ENCODE assay signal across 9 cellular contexts in the genomic region with DNA sequence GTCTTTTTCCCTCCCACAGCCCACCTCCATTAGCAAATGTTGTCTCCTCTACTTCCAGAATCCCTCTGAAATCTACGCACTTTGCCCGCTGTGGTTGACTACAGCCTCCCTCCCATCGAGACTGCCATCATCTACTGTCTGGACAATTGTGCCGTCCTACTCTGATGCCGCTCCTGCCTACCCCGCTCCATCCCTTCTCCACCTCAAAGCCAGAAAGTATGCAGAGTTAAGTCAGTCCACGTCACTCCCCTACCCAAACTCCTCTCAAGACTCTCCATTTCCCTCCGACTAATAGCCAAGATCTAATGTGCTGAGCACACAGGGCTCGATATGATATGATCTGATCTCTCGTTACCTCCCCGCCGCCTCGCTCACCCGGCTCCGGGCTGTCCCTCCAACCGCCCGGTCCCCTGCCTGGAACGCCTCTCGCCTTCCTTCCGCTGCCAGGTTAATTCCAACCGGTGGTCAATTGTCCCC. TPM values are rescaled to one million over a fixed set of nuclear protein-coding genes. Genes with fewer than 3 reads are reported as not detected.
A peak's percentile ranks its signal among the peaks of the same experiment; 100 is the strongest.
DNase-seq lines count a peak whose midpoint lies in the region; TF ChIP-seq lines count a peak whose summit lies in the region.
"Had no signal": no experiment of that assay in that cellular context is flagged by ENCODE, and none has a peak within 500 bp of the region (broad histone marks: within the 10 kb centered on the region; RNA-seq: fewer than 3 reads in every experiment).

No MANE protein-coding gene starts in this region.

- POLR2A ChIA-PET in activated CD4-positive, alpha-beta T cell treated with anti-CD3 and anti-CD28 coated beads, Interleukin-2, amount 10 ng/mL, durations not matched to agents 7 days and 5 days (lab: Charles Lee) = no interaction called here

- no peak for DNase-seq in activated CD4-positive, alpha-beta T cell treated with anti-CD3 and anti-CD28 coated beads, Interleukin-2, amount 10 ng/mL, durations not matched to agents 7 days and 5 days
- no peak for DNase-seq in activated CD4-positive, alpha-beta T cell treated with anti-CD3 and anti-CD28 coated beads for 4 hours
- DNase-seq in NT2/D1 (ENCODE audit: low read depth, low spot score) = no peak
- no peak for DNase-seq in NCI-H526 treated with DMSO at 0.1 percent for 48 hours (lab: John Stamatoyannopoulos, UW)
- no peak for DNase-seq in NOMO-1 (lab: John Stamatoyannopoulos, UW; ENCODE audit: unreplicated experiment in 2 of 2)
- no peak for DNase-seq in NCI-H774 (lab: John Stamatoyannopoulos, UW)

- H3K27me3 ChIP-seq in NT2/D1 (ENCODE audit: insufficient read depth, insufficient read length) (no peaks in the 10 kb centered on the region), ectodermal cell (ENCODE audit: control insufficient read depth, insufficient read depth, low read length, poor library complexity, severe bottlenecking) (no peaks in the 10 kb centered on the region)

- peak overlapping the region; percentile 93 for H3K9ac ChIP-seq in NT2/D1 (ENCODE audit: insufficient read length, low read depth)

- peak overlapping the region; percentile 80 for H3K4me3 Mint-ChIP-seq in activated CD4-positive, alpha-beta T cell treated with anti-CD3 and anti-CD28 coated beads, Interleukin-2, amount 10 ng/mL, durations not matched to agents 7 days and 5 days
- peak overlapping the region; percentile 91 to 98 (median 95) for H3K4me3 Mint-ChIP-seq in nephron

- no peaks in the 10 kb centered on the region for H3K27me3 Mint-ChIP-seq in activated CD4-positive, alpha-beta T cell treated with anti-CD3 and anti-CD28 coated beads, Interleukin-2, amount 10 ng/mL, durations not matched to agents 7 days and 5 days
- no peaks in the 10 kb centered on the region for H3K27me3 Mint-ChIP-seq in nephron (ENCODE audit: low read depth)

- peak overlapping the region; percentile 88 for H3K27ac Mint-ChIP-seq in activated CD4-positive, alpha-beta T cell treated with anti-CD3 and anti-CD28 coated beads, Interleukin-2, amount 10 ng/mL, durations not matched to agents 7 days and 5 days
- H3K27ac Mint-ChIP-seq in nephron = peak overlapping the region; percentile 98 to 99 (median 99)

- CTCF ChIA-PET in activated CD4-positive, alpha-beta T cell treated with anti-CD3 and anti-CD28 coated beads, Interleukin-2, amount 10 ng/mL, durations not matched to agents 7 days and 5 days (lab: Charles Lee) = no interaction called here

- H3K4me1 ChIP-seq in NT2/D1 (ENCODE audit: insufficient read depth, insufficient read length) (peaks cover 4% of the 10 kb centered on the region), ectodermal cell (ENCODE audit: control insufficient read depth, insufficient read depth, low read length) (peaks cover 4% of the 10 kb centered on the region)

- TF ChIP-seq CTCF in nephron (IDR thresholded peaks at IDR 0.05; ENCODE audit: unreplicated experiment in 3 of 3) = no peak

- peaks cover 5% of the 10 kb centered on the region for H3K36me3 Mint-ChIP-seq in activated CD4-positive, alpha-beta T cell treated with anti-CD3 and anti-CD28 coated beads, Interleukin-2, amount 10 ng/mL, durations not matched to agents 7 days and 5 days (ENCODE audit: low read depth)
- H3K36me3 Mint-ChIP-seq in nephron (ENCODE audit: low read depth) = peaks cover 11% of the 10 kb centered on the region

- H3K4me1 Mint-ChIP-seq in activated CD4-positive, alpha-beta T cell treated with anti-CD3 and anti-CD28 coated beads, Interleukin-2, amount 10 ng/mL, durations not matched to agents 7 days and 5 days = peaks cover 25% of the 10 kb centered on the region
- peaks cover 21% of the 10 kb centered on the region for H3K4me1 Mint-ChIP-seq in nephron

- H3K27ac ChIP-seq in ectodermal cell (ENCODE audit: insufficient read depth, low read depth, low read length, poor library complexity, severe bottlenecking) = no peak overlapping the region

- 2% methylated on average over 21 of the region's 21 CpGs for WGBS in ectodermal cell, 2 experiments

- H3K4me3 ChIP-seq in NT2/D1 (ENCODE audit: insufficient read length, low read depth) (peak overlapping the region; percentile 94), ectodermal cell (ENCODE audit: insufficient read depth, low read depth, low read length) (peak overlapping the region; percentile 62)

- no peaks in the 10 kb centered on the region for H3K9me3 Mint-ChIP-seq in activated CD4-positive, alpha-beta T cell treated with anti-CD3 and anti-CD28 coated beads, Interleukin-2, amount 10 ng/mL, durations not matched to agents 7 days and 5 days
- no peaks in the 10 kb centered on the region for H3K9me3 Mint-ChIP-seq in nephron

- H3K9me3 ChIP-seq in NT2/D1 (ENCODE audit: insufficient read depth, low read length) (no peaks in the 10 kb centered on the region), ectodermal cell (ENCODE audit: control insufficient read depth, low read length) (no peaks in the 10 kb centered on the region)

- H3K36me3 ChIP-seq in NT2/D1 (ENCODE audit: insufficient read depth, insufficient read length, low read length) (peaks cover 40% of the 10 kb centered on the region), ectodermal cell (ENCODE audit: control insufficient read depth, insufficient read depth, low read length) (no peaks in the 10 kb centered on the region)

RNA-seq across cellular contexts. Expression of gene CACTIN, which starts 0.6 kb away (rescaled TPM):
- total RNA-seq in activated CD4-positive, alpha-beta T cell treated with anti-CD3 and anti-CD28 coated beads, Interleukin-2, amount 10 ng/mL, durations not matched to agents 7 days and 5 days = 10 to 100 TPM; 31.8 to 39.1 TPM
- 32.3 TPM for polyA plus RNA-seq in ectodermal cell (2013, experiment 1 of 4)
- 32.3 TPM for polyA plus RNA-seq in ectodermal cell (2013, experiment 2 of 4)
- 27.7 TPM for polyA plus RNA-seq in ectodermal cell (2013, experiment 3 of 4)
- polyA plus RNA-seq in ectodermal cell (2013, experiment 4 of 4) = 30.8 TPM

RNA-seq across cellular contexts. Expression of gene TBXA2R, which starts 19.4 kb away (rescaled TPM):
- total RNA-seq in activated CD4-positive, alpha-beta T cell treated with anti-CD3 and anti-CD28 coated beads, Interleukin-2, amount 10 ng/mL, durations not matched to agents 7 days and 5 days = under 1 TPM; 0.92 to 1.00 TPM
- not detected for polyA plus RNA-seq in ectodermal cell (2013, experiment 1 of 4)
- 0.46 TPM for polyA plus RNA-seq in ectodermal cell (2013, experiment 2 of 4)
- polyA plus RNA-seq in ectodermal cell (2013, experiment 3 of 4) = 0.21 TPM
- polyA plus RNA-seq in ectodermal cell (2013, experiment 4 of 4) = 0.20 TPM
- total RNA-seq: Daoy had no signal

RNA-seq across cellular contexts. Expression of gene GIPC3, which starts 40.8 kb away (rescaled TPM):
- total RNA-seq in activated CD4-positive, alpha-beta T cell treated with anti-CD3 and anti-CD28 coated beads, Interleukin-2, amount 10 ng/mL, durations not matched to agents 7 days and 5 days = under 1 TPM; 0.57 to 0.71 TPM
- 0.30 TPM for polyA plus RNA-seq in ectodermal cell (2013, experiment 1 of 4)
- polyA plus RNA-seq in ectodermal cell (2013, experiment 2 of 4) = 0.25 TPM
- 0.32 TPM for polyA plus RNA-seq in ectodermal cell (2013, experiment 3 of 4)
- polyA plus RNA-seq in ectodermal cell (2013, experiment 4 of 4) = 0.32 TPM
- total RNA-seq: Daoy had no signal

RNA-seq across cellular contexts. Expression of gene HMG20B, which starts 53.3 kb away (rescaled TPM):
- 10 to 100 TPM; 47.8 to 54.1 TPM for total RNA-seq in activated CD4-positive, alpha-beta T cell treated with anti-CD3 and anti-CD28 coated beads, Interleukin-2, amount 10 ng/mL, durations not matched to agents 7 days and 5 days
- 80.1 TPM for polyA plus RNA-seq in ectodermal cell (2013, experiment 1 of 4)
- 72.3 TPM for polyA plus RNA-seq in ectodermal cell (2013, experiment 2 of 4)
- polyA plus RNA-seq in ectodermal cell (2013, experiment 3 of 4) = 87.0 TPM
- polyA plus RNA-seq in ectodermal cell (2013, experiment 4 of 4) = 91.8 TPM
